ENCODE assay signal across 11 cellular contexts in the genomic region with DNA sequence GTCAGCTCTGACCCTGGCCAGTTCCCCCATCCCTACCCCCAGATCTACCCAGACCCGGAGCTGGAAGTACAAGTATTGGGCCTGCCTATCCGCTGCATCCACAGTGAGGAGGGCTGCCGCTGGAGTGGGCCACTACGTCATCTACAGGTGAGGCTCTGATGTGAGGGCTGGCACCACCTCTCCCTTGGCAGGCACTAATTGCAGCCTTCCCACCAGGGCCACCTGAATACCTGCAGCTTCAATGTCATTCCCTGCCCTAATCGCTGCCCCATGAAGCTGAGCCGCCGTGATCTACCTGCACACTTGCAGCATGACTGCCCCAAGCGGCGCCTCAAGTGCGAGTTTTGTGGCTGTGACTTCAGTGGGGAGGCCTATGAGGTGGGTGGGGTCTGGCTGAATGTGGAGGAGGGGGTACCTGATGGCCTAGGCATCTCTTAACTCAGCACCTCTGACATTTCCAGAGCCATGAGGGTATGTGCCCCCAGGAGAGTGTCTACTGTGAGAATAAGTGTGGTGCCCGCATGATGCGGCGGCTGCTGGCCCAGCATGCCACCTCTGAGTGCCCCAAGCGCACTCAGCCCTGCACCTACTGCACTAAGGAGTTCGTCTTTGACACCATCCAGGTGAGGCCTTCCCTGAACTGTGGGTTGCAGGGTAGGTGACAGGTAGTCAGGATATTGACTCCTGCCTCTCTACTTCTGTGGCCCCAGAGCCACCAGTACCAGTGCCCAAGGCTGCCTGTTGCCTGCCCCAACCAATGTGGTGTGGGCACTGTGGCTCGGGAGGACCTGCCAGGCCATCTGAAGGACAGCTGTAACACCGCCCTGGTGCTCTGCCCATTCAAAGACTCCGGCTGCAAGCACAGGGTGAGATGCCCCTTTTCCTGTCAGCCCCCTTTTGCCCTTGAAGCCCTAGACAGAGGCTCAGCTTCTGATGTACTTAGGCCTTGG. TPM values are rescaled to one million over a fixed set of nuclear protein-coding genes. Genes with fewer than 3 reads are reported as not detected.
A peak's percentile ranks its signal among the peaks of the same experiment; 100 is the strongest.
DNase-seq lines count a peak whose midpoint lies in the region; ATAC-seq and TF ChIP-seq lines count a peak whose summit lies in the region.
"Had no signal": no experiment of that assay in that cellular context is flagged by ENCODE, and none has a peak within 500 bp of the region (broad histone marks: within the 10 kb centered on the region; RNA-seq: fewer than 3 reads in every experiment).

No MANE protein-coding gene starts in this region.

- in situ Hi-C loops in IMR-90 (cut with MboI; ENCODE audit: low sequenced_read_pairs), result no loop called here

- H2AK9ac ChIP-seq in IMR-90 (replicated peaks; ENCODE audit: low read depth, low read length, poor library complexity), result no peak overlapping the region

- peaks cover 20 to 69% of the 10 kb centered on the region in 2 experiments for H3K79me1 ChIP-seq in IMR-90 (ENCODE audit: low read depth in 1 of 2, low read length in 2 of 2)

- TF ChIP-seq RAD21 in IMR-90 (IDR thresholded peaks at IDR 0.05; ENCODE audit: low read length), result no peak
- no peak for TF ChIP-seq RAD21 in neural cell (conservative IDR thresholded peaks at IDR 0.05)

- no peak overlapping the region for H4K91ac ChIP-seq in IMR-90 (ENCODE audit: insufficient read depth, low read depth, low read length)

- TF ChIP-seq CTCF in AG04450 (IDR thresholded peaks at IDR 0.05; ENCODE audit: low read depth, low read length) (no peak), IMR-90 (conservative IDR thresholded peaks at IDR 0.05; ENCODE audit: low read depth, low read length) (no peak), neural cell (IDR thresholded peaks at IDR 0.05; ENCODE audit: poor library complexity, severe bottlenecking) (no peak)

- H3K4me3 ChIP-seq in AG04450 (ENCODE audit: low read depth, low read length) (no peak overlapping the region), IMR-90 (ENCODE audit: insufficient read depth, low read depth, low read length) (no peak overlapping the region), neural cell (ENCODE audit: low read length) (no peak overlapping the region)
- H3K4me3 ChIP-seq: psoas muscle had no signal

- H3K36me3 ChIP-seq in IMR-90 (ENCODE audit: control insufficient read depth, insufficient read depth, low read length), result peaks cover 55% of the 10 kb centered on the region
- peaks cover 22% of the 10 kb centered on the region for H3K36me3 ChIP-seq in neural cell (ENCODE audit: insufficient read depth, low read length)

- H3F3A ChIP-seq in neural cell (ENCODE audit: insufficient read depth, low read length, poor library complexity, severe bottlenecking), result peaks cover 4% of the 10 kb centered on the region

- WGBS in IMR-90 (ENCODE audit: extremely low coverage in 2 of 2, insufficient read length in 1 of 2), 2 experiments, result 93% methylated on average over 5 of the region's 18 CpGs; no CpG with 5 or more reads in 1 of the 2 experiments

- H3K27ac ChIP-seq in AG04450 (ENCODE audit: low read depth, low read length), result peak overlapping the region; percentile 11
- no peak overlapping the region for H3K27ac ChIP-seq in IMR-90 (ENCODE audit: insufficient read depth, low read length)
- peak overlapping the region; percentile 48 for H3K27ac ChIP-seq in caudate nucleus (ENCODE audit: low read depth, low read length)
- H3K27ac ChIP-seq in neural cell (ENCODE audit: low read length), result no peak overlapping the region
- H3K27ac ChIP-seq: psoas muscle had no signal

- H3K4me2 ChIP-seq in IMR-90 (ENCODE audit: low read depth, low read length), result no peak overlapping the region
- H3K4me2 ChIP-seq in neural cell (ENCODE audit: low read length), result no peak overlapping the region

- DNase-seq in AG04450 (ENCODE audit: low read depth, low spot score) (no peak), IMR-90 (no peak), caudate nucleus (lab: John Stamatoyannopoulos, UW) (no peak), iPS-NIHi11 (ENCODE audit: low spot score) (no peak), NCI-H1417 treated with DMSO at 0.1 percent for 48 hours (lab: John Stamatoyannopoulos, UW) (no peak)
- DNase-seq: NCI-H2107, SW 1271 had no signal

- dilution Hi-C loops in IMR-90 (cut with HindIII; ENCODE audit: low sequenced_read_pairs, unreplicated experiment), result no loop called here

- no peaks in the 10 kb centered on the region for H3K9me2 ChIP-seq in neural cell (ENCODE audit: insufficient read depth, low read length)

- no peak for TF ChIP-seq EP300 in neural cell (conservative IDR thresholded peaks at IDR 0.05; ENCODE audit: poor library complexity, severe bottlenecking)

- BruUV-seq in IMR-90 (replicated peaks; lab: Mats Ljungman, UMichigan), result no TSS peak

- no peaks in the 10 kb centered on the region; the same call in 1 of the 2 replicates for H3K9me3 ChIP-seq in AG04450 (ENCODE audit: control insufficient read depth, insufficient read depth, low read length)
- H3K9me3 ChIP-seq in IMR-90 (ENCODE audit: control insufficient read depth, insufficient read depth, low read length), result no peaks in the 10 kb centered on the region
- H3K9me3 ChIP-seq in neural cell (ENCODE audit: low read length), result no peaks in the 10 kb centered on the region
- H3K9me3 ChIP-seq: psoas muscle had no signal

- TF ChIP-seq POLR2A in IMR-90 (IDR thresholded peaks at IDR 0.05; ENCODE audit: low read depth, low read length), result no peak

- H3K79me2 ChIP-seq in neural cell (replicated peaks; ENCODE audit: insufficient read depth, low read length), result peaks cover 43% of the 10 kb centered on the region

- no peak overlapping the region for H4K5ac ChIP-seq in IMR-90 (ENCODE audit: low read depth, low read length)

- H3K23ac ChIP-seq in IMR-90 (ENCODE audit: low read depth, low read length), result 0 out of 2 replicates have a peak overlapping the region, but pooled peaks have one; percentile 11

- H4K8ac ChIP-seq in IMR-90 (ENCODE audit: low read depth in 2 of 2, low read length in 2 of 2), result no peak overlapping the region

- H2BK120ac ChIP-seq in IMR-90 (ENCODE audit: low read depth, low read length), result no peak overlapping the region

- CTCF ChIA-PET in AG04450 (lab: Charles Lee) (interaction anchor here (1.6 to 15.1 kb wide), 3 partner anchors 14 to 197 kb away, joined by 3 to 193 read pairs (median 100); partner anchors contain the start of genes NEK8 and TLCD1), IMR-90 (lab: Yijun Ruan, JAX) (interaction anchor here (0.7 to 5.4 kb wide), 3 partner anchors 15 to 20 kb away, joined by 3 to 60 read pairs (median 3); partner anchors contain the start of genes NEK8 and TLCD1)

- H2BK5ac ChIP-seq in IMR-90 (ENCODE audit: low read depth, low read length, poor library complexity, severe bottlenecking), result no peak overlapping the region

- H2AFZ ChIP-seq in IMR-90 (replicated peaks; ENCODE audit: low read length, poor library complexity) (no peak overlapping the region), neural cell (ENCODE audit: low read depth, low read length) (no peak overlapping the region)

- peaks cover 13% of the 10 kb centered on the region for H3K4me1 ChIP-seq in IMR-90 (ENCODE audit: control insufficient read depth, insufficient read depth, low read length)

- POLR2A ChIA-PET in AG04450 (lab: Yijun Ruan, JAX), result interaction anchor here (0.6 to 6.6 kb wide), 4 partner anchors 21 to 95 kb away, joined by 3 to 93 read pairs (median 14); partner anchors contain the start of genes FAM222B, NEK8, RPL23A and TLCD1
- POLR2A ChIA-PET in IMR-90 (lab: Charles Lee; ENCODE audit: unreplicated experiment), result interaction anchor here (1.7 kb wide), 1 partner anchor 21 kb away, joined by 6 read pairs; no protein-coding TSS in a partner anchor

- H2AK5ac ChIP-seq in IMR-90 (ENCODE audit: low read depth, low read length), result no peak overlapping the region

- H3K27me3 ChIP-seq in AG04450 (ENCODE audit: control insufficient read depth, insufficient read depth, low read length) (no peaks in the 10 kb centered on the region), IMR-90 (ENCODE audit: control insufficient read depth, insufficient read depth, low read length) (no peaks in the 10 kb centered on the region), neural cell (ENCODE audit: insufficient read depth, low read depth, low read length) (no peaks in the 10 kb centered on the region)

- ATAC-seq in IMR-90 (ENCODE audit: low read depth), result no peak
- ATAC-seq in GM18861 (IDR thresholded peaks at IDR 0.05; ENCODE audit: unreplicated experiment), result no peak
- no peak for ATAC-seq in HG03521 (IDR thresholded peaks at IDR 0.05; ENCODE audit: unreplicated experiment)
- ATAC-seq: psoas muscle had no signal

- H4K20me1 ChIP-seq in IMR-90 (ENCODE audit: insufficient read depth, low read length) (peaks cover 83% of the 10 kb centered on the region), neural cell (ENCODE audit: insufficient read depth) (peaks cover 28% of the 10 kb centered on the region)

- H2BK20ac ChIP-seq in IMR-90 (ENCODE audit: low read depth, low read length), result no peak overlapping the region

- no peak overlapping the region for H3K56ac ChIP-seq in IMR-90 (ENCODE audit: extremely low read depth, insufficient read depth, low read length)

- H3K9me1 ChIP-seq in IMR-90 (ENCODE audit: insufficient read depth, low read length), result peaks cover 8% of the 10 kb centered on the region; the same call in 1 of the 2 replicates

- H3K14ac ChIP-seq in IMR-90 (replicated peaks; ENCODE audit: low read depth, low read length), result no peak overlapping the region

- H3K18ac ChIP-seq in IMR-90 (ENCODE audit: low read depth, low read length), result no peak overlapping the region

- H2BK15ac ChIP-seq in IMR-90 (ENCODE audit: low read depth, low read length), result no peak overlapping the region

- intact Hi-C loops in IMR-90 (cut with micrococcal nuclease), result no loop called here

- H3K4ac ChIP-seq in IMR-90 (ENCODE audit: low read depth, low read length), result no peak overlapping the region

- H3K9ac ChIP-seq in IMR-90 (ENCODE audit: low read depth, low read length), result no peak overlapping the region
- H3K9ac ChIP-seq in neural cell (ENCODE audit: low read length), result peak overlapping the region; percentile 7

RNA-seq across cellular contexts. Expression of gene TRAF4, which starts 4.3 kb away (rescaled TPM):
- 26.1 and 38.8 TPM in 2 replicates for polyA plus RNA-seq in AG04450 (2011; rRNA removed)
- polyA minus RNA-seq in AG04450 (2011; rRNA and poly(A)+ RNA removed), result 106 and 134 TPM in 2 replicates
- 27.5 and 36.9 TPM in 2 replicates for total RNA-seq in IMR-90 (2012; rRNA removed)
- polyA plus RNA-seq in IMR-90 (2012; rRNA removed), result 63.2 and 75.6 TPM in 2 replicates
- 51.5 and 75.6 TPM in 2 replicates for polyA plus RNA-seq in IMR-90 (2012; cell fraction: cytosol; rRNA removed)
- 310 and 764 TPM in 2 replicates for polyA plus RNA-seq in IMR-90 (2012; cell fraction: nucleus; rRNA removed; ENCODE audit: low replicate concordance)
- polyA plus RNA-seq in neural cell, result 139 and 146 TPM in 2 replicates
- 75.7 and 99.8 TPM in 2 replicates for polyA minus RNA-seq in neural cell

RNA-seq across cellular contexts. Expression of gene NEK8, which starts 19.5 kb away (rescaled TPM):
- 2.5 and 3.0 TPM in 2 replicates for polyA plus RNA-seq in AG04450 (2011; rRNA removed)
- 6.3 and 9.6 TPM in 2 replicates for polyA minus RNA-seq in AG04450 (2011; rRNA and poly(A)+ RNA removed)
- 3.1 and 5.2 TPM in 2 replicates for total RNA-seq in IMR-90 (2012; rRNA removed)
- 4.1 and 4.6 TPM in 2 replicates for polyA plus RNA-seq in IMR-90 (2012; rRNA removed)
- 2.6 and 5.8 TPM in 2 replicates for polyA plus RNA-seq in IMR-90 (2012; cell fraction: cytosol; rRNA removed)
- 14.0 and 18.2 TPM in 2 replicates for polyA plus RNA-seq in IMR-90 (2012; cell fraction: nucleus; rRNA removed; ENCODE audit: low replicate concordance)
- polyA plus RNA-seq in neural cell, result 1.5 and 2.0 TPM in 2 replicates
- 0.24 and 0.93 TPM in 2 replicates for polyA minus RNA-seq in neural cell

RNA-seq across cellular contexts. Expression of gene TLCD1, which starts 22.0 kb away (rescaled TPM):
- polyA plus RNA-seq in AG04450 (2011; rRNA removed) (11.8 and 13.1 TPM in 2 replicates), IMR-90 (2012; rRNA removed) (8.7 and 9.3 TPM in 2 replicates), neural cell (not detected in 2 replicates)
- 7.0 and 7.2 TPM in 2 replicates for polyA minus RNA-seq in AG04450 (2011; rRNA and poly(A)+ RNA removed)
- total RNA-seq in IMR-90 (2012; rRNA removed), result 3.6 and 3.9 TPM in 2 replicates
- 5.9 and 14.1 TPM in 2 replicates for polyA plus RNA-seq in IMR-90 (2012; cell fraction: cytosol; rRNA removed)
- polyA plus RNA-seq in IMR-90 (2012; cell fraction: nucleus; rRNA removed; ENCODE audit: low replicate concordance), result 3.7 and 5.6 TPM in 2 replicates
- not detected in 2 replicates for polyA minus RNA-seq in neural cell

RNA-seq across cellular contexts. Expression of gene RPL23A, which starts 28.3 kb away (rescaled TPM):
- 1,337 and 1,690 TPM in 2 replicates for polyA plus RNA-seq in AG04450 (2011; rRNA removed)
- polyA minus RNA-seq in AG04450 (2011; rRNA and poly(A)+ RNA removed), result 749 and 1,050 TPM in 2 replicates
- 572 and 596 TPM in 2 replicates for total RNA-seq in IMR-90 (2012; rRNA removed)
- 958 and 1,004 TPM in 2 replicates for polyA plus RNA-seq in IMR-90 (2012; rRNA removed)
- 180 and 421 TPM in 2 replicates for polyA plus RNA-seq in IMR-90 (2012; cell fraction: cytosol; rRNA removed)
- 47.7 and 402 TPM in 2 replicates for polyA plus RNA-seq in IMR-90 (2012; cell fraction: nucleus; rRNA removed; ENCODE audit: low replicate concordance)
- 292 and 297 TPM in 2 replicates for polyA plus RNA-seq in neural cell
- 108 and 122 TPM in 2 replicates for polyA minus RNA-seq in neural cell

RNA-seq across cellular contexts. Expression of gene RAB34, which starts 30.4 kb away (rescaled TPM):
- polyA plus RNA-seq in AG04450 (2011; rRNA removed), result 389 and 428 TPM in 2 replicates
- polyA minus RNA-seq in AG04450 (2011; rRNA and poly(A)+ RNA removed), result 295 and 356 TPM in 2 replicates
- total RNA-seq in IMR-90 (2012; rRNA removed), result 304 and 351 TPM in 2 replicates
- polyA plus RNA-seq in IMR-90 (2012; rRNA removed), result 374 and 387 TPM in 2 replicates
- 274 and 575 TPM in 2 replicates for polyA plus RNA-seq in IMR-90 (2012; cell fraction: cytosol; rRNA removed)
- polyA plus RNA-seq in IMR-90 (2012; cell fraction: nucleus; rRNA removed; ENCODE audit: low replicate concordance), result 417 and 521 TPM in 2 replicates
- polyA plus RNA-seq in neural cell, result 3.4 and 9.3 TPM in 2 replicates
- polyA minus RNA-seq in neural cell, result 1.7 and 2.4 TPM in 2 replicates

Comparison
In these comparisons a context has a peak if more than half of its experiments do, and no peak if none do; other contexts are left out.
1. H3K27ac ChIP-seq: peak in AG04450 (single experiment) and caudate nucleus (single experiment); none in IMR-90 (single experiment) and neural cell (single experiment).